Comparison of ENCODE assay signal across 1 cellular context in the genomic region with DNA sequence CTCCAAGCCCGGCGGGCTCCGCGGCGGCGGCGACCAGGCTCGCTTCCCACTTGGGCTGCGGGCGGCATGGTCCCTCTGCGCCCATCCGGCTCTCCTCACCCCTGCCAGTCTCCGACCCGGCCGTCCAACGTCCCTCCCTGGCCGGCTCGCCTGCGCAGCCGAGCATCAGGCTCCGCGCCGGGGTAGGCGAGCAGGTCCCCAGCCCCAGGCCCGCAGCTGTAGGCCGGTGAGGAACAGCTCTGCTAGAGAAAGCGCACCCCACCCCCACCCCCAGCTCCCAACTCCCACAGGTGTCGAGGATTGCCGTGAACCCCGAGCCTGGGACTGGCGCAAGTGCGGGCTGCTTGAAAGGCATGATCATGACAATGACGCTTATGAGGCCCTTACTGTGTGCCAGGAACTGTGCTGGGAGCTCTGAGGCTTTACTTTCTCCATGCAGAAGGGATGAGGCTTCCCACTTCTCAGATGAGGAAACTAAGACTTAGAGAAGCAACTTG.
TF ChIP-seq lines count a peak whose summit lies in the region.

No MANE protein-coding gene starts in this region.

TF ChIP-seq in endothelial cell of umbilical vein, 7 proteins besides CTCF, POLR2A, EP300 and RAD21 (continued from another document):
- peak; percentile 88 for TF ChIP-seq EZH2 (IDR thresholded peaks at IDR 0.05; ENCODE audit: borderline replicate concordance, low read depth, low read length, severe bottlenecking)
TF ChIP-seq in endothelial cell of umbilical vein: peak in this region for 1.
